20 cellular contexts compared by ENCODE assay signal in genomic region chr19:4528843-4529242, GRCh38. TPM values are rescaled to one million over a fixed set of nuclear protein-coding genes. Genes with fewer than 3 reads are reported as not detected.
DNase-seq lines count a peak whose midpoint lies in the region; ATAC-seq, FAIRE-seq and TF ChIP-seq lines count a peak whose summit lies in the region.
"Had no signal": no experiment of that assay in that cellular context is flagged by ENCODE, and none has a peak within 500 bp of the region (broad histone marks: within the 10 kb centered on the region; RNA-seq: fewer than 3 reads in every experiment).

No MANE protein-coding gene starts in this region.

- no peak for TF ChIP-seq POLR2A in A549 (IDR thresholded peaks at IDR 0.05; ENCODE audit: low read length)

- no peaks in the 10 kb centered on the region for H3K9me3 ChIP-seq in A549
- H3K9me3 ChIP-seq: BE2C, HAP-1 had no signal

- POLR2A ChIA-PET in A549 (lab: Yijun Ruan, JAX): no interaction called here

- DNase-seq in A549 (ENCODE audit: low read depth in 1 of 2, low spot score in 1 of 2) (no peak), NAMALWA (ENCODE audit: low spot score) (peak; percentile 2), iPS-NIHi7 (ENCODE audit: extremely low spot score) (no peak)
- no peak for DNase-seq in activated CD8-positive, alpha-beta memory T cell treated with anti-CD3 and anti-CD28 coated beads, Interleukin-2, amount 50 U/mL, for 4 hours
- DNase-seq: 8988T; BE2C; C1 segment of cervical spinal cord; CD4-positive, CD25-positive, alpha-beta regulatory T cell; CD8-positive, alpha-beta memory T cell; COR-L47; DMS 273 treated with DMSO at 0.1 percent for 48 hours; DMS53; DND-41; EL; GOT3; IMR-90; KBM-7 had no signal

- no peak for TF ChIP-seq EP300 in A549 (IDR thresholded peaks at IDR 0.05)

- FAIRE-seq in A549 (lab: Jason Lieb, UNC): no peak
- FAIRE-seq: GM12878 had no signal

- no peak overlapping the region for H3K27ac ChIP-seq in A549
- H3K27ac ChIP-seq: HL-60 had no signal

- H3K4me2 ChIP-seq in A549: no peak overlapping the region

- TF ChIP-seq RAD21 in A549 (conservative IDR thresholded peaks at IDR 0.05 in 1 of 2, IDR thresholded peaks at IDR 0.05 in 1 of 2): no peak

- 73% methylated on average over 14 of the region's 15 CpGs for WGBS in A549 (ENCODE audit: missing lambda C conversion rate)

- CTCF ChIA-PET in A549 (lab: Yijun Ruan, JAX): no interaction called here

- ATAC-seq in A549: no peak
- ATAC-seq: GM12878 had no signal

- no peaks in the 10 kb centered on the region for H3K4me1 ChIP-seq in A549
- H3K4me1 ChIP-seq: BE2C, HAP-1 had no signal

- TF ChIP-seq CTCF in A549 (IDR thresholded peaks at IDR 0.05): no peak

- no peak overlapping the region for H3K4me3 ChIP-seq in A549
- H3K4me3 ChIP-seq: GM12878, HAP-1 had no signal

TF ChIP-seq in A549, 52 proteins besides CTCF, POLR2A, EP300 and RAD21:
- TF ChIP-seq E2F6 (IDR thresholded peaks at IDR 0.05; ENCODE audit: borderline replicate concordance, low read depth) (no peak), ZFP36 (IDR thresholded peaks at IDR 0.05; ENCODE audit: borderline replicate concordance, partially characterized antibody) (peak; percentile 37), ATOH8 (CRISPR knock-in tag; IDR thresholded peaks at IDR 0.05; ENCODE audit: low read depth) (no peak)

RNA-seq across cellular contexts. Expression of gene PLIN5, which starts 6.2 kb away (rescaled TPM):
- polyA plus RNA-seq in A549 (2011; rRNA removed): 0.04 and 0.25 TPM in 2 replicates
- 0.04 and 0.05 TPM in 2 replicates for polyA plus RNA-seq in A549 (2012; cell fraction: cytosol; rRNA removed)
- polyA plus RNA-seq in A549 (2012; cell fraction: nucleus; rRNA removed): 0.31 and 0.49 TPM in 2 replicates
- 0.08 to 0.11 TPM in 2 of 3 replicates, not detected in the other for polyA plus RNA-seq in A549 (2017; fragmentation: RNase III; extraction: RNeasy Plus Mini Kit Qiagen cat#74134 plus additional on column Dnase treatment)
- not detected in 2 replicates for polyA minus RNA-seq in A549 (2011; rRNA and poly(A)+ RNA removed)
- polyA plus RNA-seq: IMR-90 had no signal

RNA-seq across cellular contexts. Expression of gene PLIN4, which starts 10.6 kb away (rescaled TPM):
- 0.04 and 0.07 TPM in 2 replicates for polyA plus RNA-seq in A549 (2011; rRNA removed)
- polyA plus RNA-seq in A549 (2012; cell fraction: cytosol; rRNA removed): 0.07 and 0.10 TPM in 2 replicates
- polyA plus RNA-seq in A549 (2012; cell fraction: nucleus; rRNA removed): 0.53 and 0.65 TPM in 2 replicates
- polyA plus RNA-seq in A549 (2017; fragmentation: RNase III; extraction: RNeasy Plus Mini Kit Qiagen cat#74134 plus additional on column Dnase treatment): 0.20 to 0.24 TPM (median 0.23 TPM) in 3 replicates
- 0.05 TPM in 1 of 2 replicates, not detected in the other for polyA minus RNA-seq in A549 (2011; rRNA and poly(A)+ RNA removed)

RNA-seq across cellular contexts. Expression of gene LRG1, which starts 11.0 kb away (rescaled TPM):
- 0.18 and 0.21 TPM in 2 replicates for polyA plus RNA-seq in A549 (2011; rRNA removed)
- 0.03 and 0.05 TPM in 2 replicates for polyA plus RNA-seq in A549 (2012; cell fraction: cytosol; rRNA removed)
- polyA plus RNA-seq in A549 (2012; cell fraction: nucleus; rRNA removed): 0.05 and 0.09 TPM in 2 replicates
- polyA plus RNA-seq in A549 (2017; fragmentation: RNase III; extraction: RNeasy Plus Mini Kit Qiagen cat#74134 plus additional on column Dnase treatment): 0.03 to 0.04 TPM in 2 of 3 replicates, not detected in the other
- 0.08 and 0.19 TPM in 2 replicates for polyA minus RNA-seq in A549 (2011; rRNA and poly(A)+ RNA removed)
- polyA plus RNA-seq: IMR-90 had no signal

RNA-seq across cellular contexts. Expression of gene SEMA6B, which starts 30.6 kb away (rescaled TPM):
- polyA plus RNA-seq in A549 (2011; rRNA removed): 5.4 and 5.7 TPM in 2 replicates
- polyA plus RNA-seq in A549 (2012; cell fraction: cytosol; rRNA removed): 8.7 and 11.2 TPM in 2 replicates
- 10.1 and 12.4 TPM in 2 replicates for polyA plus RNA-seq in A549 (2012; cell fraction: nucleus; rRNA removed)
- 8.0 to 9.0 TPM (median 9.0 TPM) in 3 replicates for polyA plus RNA-seq in A549 (2017; fragmentation: RNase III; extraction: RNeasy Plus Mini Kit Qiagen cat#74134 plus additional on column Dnase treatment)
- 16.0 and 17.2 TPM in 2 replicates for polyA minus RNA-seq in A549 (2011; rRNA and poly(A)+ RNA removed)
- polyA plus RNA-seq: CD4-positive, CD25-positive, alpha-beta regulatory T cell; CD8-positive, alpha-beta memory T cell; GM12878 had no signal

RNA-seq across cellular contexts. Expression of gene HDGFL2, which starts 56.7 kb away (rescaled TPM):
- polyA plus RNA-seq in A549 (2011; rRNA removed) (8.9 and 10.8 TPM in 2 replicates), A549 (2017; fragmentation: RNase III; extraction: RNeasy Plus Mini Kit Qiagen cat#74134 plus additional on column Dnase treatment) (29.6 to 36.1 TPM (median 34.3 TPM) in 3 replicates)
- 26.0 and 26.6 TPM in 2 replicates for polyA plus RNA-seq in A549 (2012; cell fraction: cytosol; rRNA removed)
- 41.1 and 42.8 TPM in 2 replicates for polyA plus RNA-seq in A549 (2012; cell fraction: nucleus; rRNA removed)
- polyA minus RNA-seq in A549 (2011; rRNA and poly(A)+ RNA removed): 10.1 and 11.1 TPM in 2 replicates
